In genomic region chr4:94168321-94168720, GRCh38 we compare ENCODE assay signal across 28 cellular contexts. TPM values are rescaled to one million over a fixed set of nuclear protein-coding genes. Genes with fewer than 3 reads are reported as not detected.
DNase-seq lines count a peak whose midpoint lies in the region; ATAC-seq, FAIRE-seq and TF ChIP-seq lines count a peak whose summit lies in the region.
"Had no signal": no experiment of that assay in that cellular context is flagged by ENCODE, and none has a peak within 500 bp of the region (broad histone marks: within the 10 kb centered on the region; RNA-seq: fewer than 3 reads in every experiment).

No MANE protein-coding gene starts in this region.

- H3K4me2 ChIP-seq in GM23338 (no peak overlapping the region), astrocyte (ENCODE audit: low read length) (no peak overlapping the region)

- peaks cover 4% of the 10 kb centered on the region; the same call in 2 of the 3 replicates for H3K36me3 Mint-ChIP-seq in GM23338 (ENCODE audit: low read depth)
- no peaks in the 10 kb centered on the region for H3K36me3 Mint-ChIP-seq in astrocyte (ENCODE audit: low read depth, unreplicated experiment)
- H3K36me3 Mint-ChIP-seq: CD4-positive, alpha-beta memory T cell had no signal

- no peak for FAIRE-seq in astrocyte (lab: Jason Lieb, UNC)
- FAIRE-seq: A204.1, GM12878, H54, HTR-8/SVneo had no signal

- 0 out of 2 replicates have a peak, but pooled peaks cover 4% of the 10 kb centered on the region for H3K9me2 ChIP-seq in GM23338 (ENCODE audit: insufficient read depth)

- H3K4me1 ChIP-seq in GM23338 (ENCODE audit: insufficient read depth) (peaks cover 33% of the 10 kb centered on the region), astrocyte (ENCODE audit: insufficient read depth, low read length) (no peaks in the 10 kb centered on the region)

- H2AFZ ChIP-seq in GM23338 (no peak overlapping the region), astrocyte (ENCODE audit: low read depth, low read length) (no peak overlapping the region)

- H3K36me3 ChIP-seq in GM23338 (ENCODE audit: insufficient read depth) (no peaks in the 10 kb centered on the region), astrocyte (ENCODE audit: insufficient read depth, low read length) (no peaks in the 10 kb centered on the region)
- H3K36me3 ChIP-seq: MG63 had no signal

- no peak overlapping the region for H3K4me3 ChIP-seq in GM23338
- no peak overlapping the region for H3K4me3 ChIP-seq in astrocyte (ENCODE audit: insufficient read depth, low read depth, low read length)
- H3K4me3 ChIP-seq: GM12878, MG63 had no signal

- TF ChIP-seq CTCF in GM23338 (conservative IDR thresholded peaks at IDR 0.05; ENCODE audit: low read depth in 2 of 2) (no peak), astrocyte (IDR thresholded peaks at IDR 0.05; ENCODE audit: insufficient read depth, low read depth, low read length) (no peak)

- H3K27ac Mint-ChIP-seq in GM23338 (no peak overlapping the region), astrocyte (ENCODE audit: unreplicated experiment) (peak overlapping the region; percentile 77)
- H3K27ac Mint-ChIP-seq: CD4-positive, alpha-beta memory T cell had no signal

- no peak overlapping the region for H3K9ac ChIP-seq in astrocyte (ENCODE audit: low read length)

- H3K4me3 Mint-ChIP-seq in GM23338 (no peak overlapping the region), astrocyte (ENCODE audit: unreplicated experiment) (no peak overlapping the region)
- H3K4me3 Mint-ChIP-seq: CD4-positive, alpha-beta memory T cell had no signal

- ATAC-seq in GM23338, result no peak
- no peak for ATAC-seq in HG03460 (IDR thresholded peaks at IDR 0.05; ENCODE audit: unreplicated experiment)
- ATAC-seq: GM12878, PC-3 had no signal

- peak; percentile 7 for DNase-seq in 8988T
- no peak for DNase-seq in GM23338 (ENCODE audit: low spot score)
- no peak for DNase-seq in astrocyte (ENCODE audit: low read depth)
- peak; percentile 25 for DNase-seq in iris pigment epithelial cell (ENCODE audit: low read depth)
- DNase-seq in anterior cingulate cortex (lab: John Stamatoyannopoulos, UW), result no peak
- no peak for DNase-seq in GOT3 (lab: John Stamatoyannopoulos, UW)
- no peak for DNase-seq in mucosa of gallbladder (ENCODE audit: low spot score)
- DNase-seq: C1 segment of cervical spinal cord; CD4-positive, alpha-beta memory T cell; COR-L47; EL; GDM1; KG1; MG63; NCI-H1105 treated with DMSO at 0.1 percent for 48 hours; NCI-H146; NCI-H1930; NCI-H2107; NCI-H446 treated with DMSO at 0.1 percent for 48 hours; NCI-H526; NCI-H82; NK-92 treated with Interleukin-12 subunit alpha and Interleukin-12 subunit beta, amount 100 ng/mL, for 24 hours; PC-3 had no signal

- H3K27me3 ChIP-seq in GM23338 (ENCODE audit: insufficient read depth) (no peaks in the 10 kb centered on the region), astrocyte (ENCODE audit: insufficient read depth, low read length) (no peaks in the 10 kb centered on the region)
- H3K27me3 ChIP-seq: MG63 had no signal

- H3K4me1 Mint-ChIP-seq in GM23338 (peaks cover 28% of the 10 kb centered on the region), astrocyte (ENCODE audit: low read depth, unreplicated experiment) (peaks cover 2% of the 10 kb centered on the region)
- H3K4me1 Mint-ChIP-seq: CD4-positive, alpha-beta memory T cell had no signal

- H3K9me3 Mint-ChIP-seq in GM23338 (peaks cover 15% of the 10 kb centered on the region), astrocyte (ENCODE audit: unreplicated experiment) (peaks cover 6% of the 10 kb centered on the region)

- H3K27ac ChIP-seq in GM23338 (ENCODE audit: low read depth) (0 out of 2 replicates have a peak overlapping the region, but pooled peaks have one; percentile 15), astrocyte (ENCODE audit: low read depth, low read length) (no peak overlapping the region)

- no peaks in the 10 kb centered on the region for H4K20me1 ChIP-seq in GM23338 (replicated peaks; ENCODE audit: insufficient read depth)
- H4K20me1 ChIP-seq in astrocyte (ENCODE audit: insufficient read depth, low read length), result no peaks in the 10 kb centered on the region

- no peaks in the 10 kb centered on the region for H3K79me2 ChIP-seq in GM23338 (replicated peaks; ENCODE audit: insufficient read depth)
- no peaks in the 10 kb centered on the region for H3K79me2 ChIP-seq in astrocyte (ENCODE audit: insufficient read depth, low read length)

- H3K27me3 Mint-ChIP-seq in GM23338 (ENCODE audit: insufficient read depth, low read depth, poor library complexity) (peaks cover 5% of the 10 kb centered on the region), astrocyte (ENCODE audit: low read depth, unreplicated experiment) (no peaks in the 10 kb centered on the region)

- no peaks in the 10 kb centered on the region for H3K9me3 ChIP-seq in astrocyte (ENCODE audit: insufficient read depth, low read depth, low read length)
- H3K9me3 ChIP-seq: MG63 had no signal

- H3F3A ChIP-seq in GM23338 (replicated peaks; ENCODE audit: low read depth), result no peaks in the 10 kb centered on the region

TF ChIP-seq in GM23338, 12 proteins besides CTCF, POLR2A, EP300 and RAD21 (continues in another document):
- no peak for TF ChIP-seq POLR2AphosphoS5 (IDR thresholded peaks at IDR 0.05; ENCODE audit: low read depth)
- no peak for TF ChIP-seq EZH2 (IDR thresholded peaks at IDR 0.05; ENCODE audit: low read depth, unreplicated experiment)
- TF ChIP-seq NANOG (IDR thresholded peaks at IDR 0.05; ENCODE audit: borderline replicate concordance), result no peak
- no peak for TF ChIP-seq ETS1 (IDR thresholded peaks at IDR 0.05)
- no peak for TF ChIP-seq ZNF114 (CRISPR knock-in tag; IDR thresholded peaks at IDR 0.05)
- no peak for TF ChIP-seq ZNF462 (CRISPR knock-in tag; IDR thresholded peaks at IDR 0.05)

RNA-seq across cellular contexts. Expression of gene SMARCAD1, which starts 39.3 kb away (rescaled TPM):
- 58.4 and 86.2 TPM in 2 replicates for total RNA-seq in GM23338 (2014; rRNA removed; shearing (Covaris generic))
- 20.3 and 23.8 TPM in 2 replicates for polyA plus RNA-seq in GM23338 (2016; fragmentation: Nextera tagmentation; extraction: Ambion mirVana)
- total RNA-seq in astrocyte (31.6 and 36.0 TPM in 2 replicates), mucosa of gallbladder (24.1 TPM)

Comparison
In these comparisons a context has a peak if more than half of its experiments do, and no peak if none do; other contexts are left out.
1. DNase-seq: peak in 8988T (single experiment) and iris pigment epithelial cell (single experiment); none in GM23338 (single experiment), astrocyte (single experiment), anterior cingulate cortex (0 of 58), GOT3 (single experiment) and mucosa of gallbladder (single experiment).